ENCODE assay signal across 22 cellular contexts in genomic region chr19:51089786-51090185, GRCh38. TPM values are rescaled to one million over a fixed set of nuclear protein-coding genes. Genes with fewer than 3 reads are reported as not detected.
"Had no signal": no experiment of that assay in that cellular context is flagged by ENCODE, and none has a peak within 500 bp of the region (broad histone marks: within the 10 kb centered on the region; RNA-seq: fewer than 3 reads in every experiment).

No MANE protein-coding gene starts in this region.

- H3K4me1 Mint-ChIP-seq: immature natural killer cell, nephron had no signal

- H3K4me1 ChIP-seq: gastroesophageal sphincter, left ventricle myocardium inferior, right atrium auricular region, sigmoid colon, uterus had no signal

- ATAC-seq: effector memory CD8-positive, alpha-beta T cell; gastroesophageal sphincter; left cardiac atrium had no signal

- H3K4me3 ChIP-seq: esophagus squamous epithelium, gastroesophageal sphincter, left ventricle myocardium inferior, right atrium auricular region, sigmoid colon, skin epidermis, uterus had no signal

- H3K27me3 ChIP-seq: esophagus squamous epithelium, gastroesophageal sphincter, right atrium auricular region, sigmoid colon, uterus had no signal

- H3K9me3 ChIP-seq: esophagus squamous epithelium, gastroesophageal sphincter, left ventricle myocardium inferior, right atrium auricular region, sigmoid colon, uterus had no signal

- DNase-seq: effector memory CD8-positive, alpha-beta T cell; esophagus squamous epithelium; foreskin fibroblast; glutamatergic neuron; immature natural killer cell; left cardiac atrium; left ventricle myocardium inferior; mesendoderm; naive B cell; sigmoid colon; stimulated activated CD4-positive, alpha-beta T cell treated with anti-CD3 and anti-CD28 coated beads, Interleukin-12 subunit alpha, Interleukin-12 subunit beta, amount 100 ng/mL, for 4 hours; stimulated activated naive CD4-positive, alpha-beta T cell treated with Interleukin-2 at 50 U/mL for 16 hours; trophoblast cell; uterus had no signal

- H3K27ac ChIP-seq: esophagus squamous epithelium, gastroesophageal sphincter, left ventricle myocardium inferior, right atrium auricular region, sigmoid colon, uterus had no signal

- H3K36me3 Mint-ChIP-seq: naive B cell had no signal

- H3K27ac Mint-ChIP-seq: dendritic cell treated with granulocyte-macrophage colony-stimulating factor and Interleukin-4, amounts not matched to agents 40 ng/mL and 50 ng/mL, for 4 days; immature natural killer cell; nephron had no signal

- H3K9me3 Mint-ChIP-seq: dendritic cell treated with granulocyte-macrophage colony-stimulating factor and Interleukin-4, amounts not matched to agents 40 ng/mL and 50 ng/mL, for 4 days; effector memory CD8-positive, alpha-beta T cell; immature natural killer cell; naive B cell; nephron had no signal

- H3K4me3 Mint-ChIP-seq: dendritic cell treated with granulocyte-macrophage colony-stimulating factor and Interleukin-4, amounts not matched to agents 40 ng/mL and 50 ng/mL, for 4 days; effector memory CD8-positive, alpha-beta T cell; immature natural killer cell; nephron had no signal

- H3K36me3 ChIP-seq: esophagus squamous epithelium, gastroesophageal sphincter, left ventricle myocardium inferior, right atrium auricular region, sigmoid colon, uterus had no signal

RNA-seq across cellular contexts. Expression of gene KLK14, which starts 7.1 kb away (rescaled TPM):
- total RNA-seq: gastroesophageal sphincter, lung microvascular endothelial cell, omental fat pad, sigmoid colon had no signal

RNA-seq across cellular contexts. Expression of gene KLK13, which starts 24.9 kb away (rescaled TPM):
- total RNA-seq: epithelial cell of proximal tubule, left ventricle myocardium inferior, lung microvascular endothelial cell, omental fat pad, right atrium auricular region, sigmoid colon, uterus had no signal

RNA-seq across cellular contexts. Expression of gene SIGLEC9, which starts 34.9 kb away (rescaled TPM):
- total RNA-seq: epithelial cell of proximal tubule had no signal

RNA-seq across cellular contexts. Expression of gene SIGLEC7, which starts 52.3 kb away (rescaled TPM):
- total RNA-seq: epithelial cell of proximal tubule, lung microvascular endothelial cell had no signal
